ENCODE assay signal across 10 cellular contexts in genomic region chr15:49832421-49832980, GRCh38.
DNase-seq lines count a peak whose midpoint lies in the region; ATAC-seq and TF ChIP-seq lines count a peak whose summit lies in the region.
"Had no signal": no experiment of that assay in that cellular context is flagged by ENCODE, and none has a peak within 500 bp of the region (broad histone marks: within the 10 kb centered on the region; RNA-seq: fewer than 3 reads in every experiment).

No MANE protein-coding gene starts in this region.

- H3K36me3 Mint-ChIP-seq in nephron (ENCODE audit: low read depth): no peaks in the 10 kb centered on the region
- no peaks in the 10 kb centered on the region for H3K36me3 Mint-ChIP-seq in activated naive CD8-positive, alpha-beta T cell treated with anti-CD3 and anti-CD28 coated beads, Interleukin-2, amount 50 U/mL, for 24 hours (ENCODE audit: low read depth)

- H3K4ac ChIP-seq in neuronal stem cell (ENCODE audit: low read length): no peak overlapping the region

- no peak overlapping the region for H3K23ac ChIP-seq in neuronal stem cell (ENCODE audit: low read depth, low read length, poor library complexity)

- H4K91ac ChIP-seq in neuronal stem cell (ENCODE audit: low read depth, low read length, poor library complexity): no peak overlapping the region

- intact Hi-C loops in colonic mucosa (cut with DNase I): no loop called here

- peaks cover 27% of the 10 kb centered on the region for H3K4me1 Mint-ChIP-seq in nephron
- H3K4me1 Mint-ChIP-seq in activated naive CD8-positive, alpha-beta T cell treated with anti-CD3 and anti-CD28 coated beads, Interleukin-2, amount 50 U/mL, for 24 hours: no peaks in the 10 kb centered on the region

- H3K18ac ChIP-seq in neuronal stem cell (ENCODE audit: low read length): no peak overlapping the region

- no peak overlapping the region for H2BK5ac ChIP-seq in neuronal stem cell (ENCODE audit: low read length)

- peaks cover 13% of the 10 kb centered on the region for H3K9me3 Mint-ChIP-seq in nephron
- H3K9me3 Mint-ChIP-seq in activated naive CD8-positive, alpha-beta T cell treated with anti-CD3 and anti-CD28 coated beads, Interleukin-2, amount 50 U/mL, for 24 hours: peaks cover under 1% of the 10 kb centered on the region

- H2AK5ac ChIP-seq in neuronal stem cell (ENCODE audit: low read depth, low read length): no peak overlapping the region

- ATAC-seq in activated naive CD8-positive, alpha-beta T cell treated with anti-CD3 and anti-CD28 coated beads, Interleukin-2, amount 50 U/mL, for 24 hours: no peak

- H3K4me2 ChIP-seq in neuronal stem cell (ENCODE audit: insufficient read depth, low read length, poor library complexity, severe bottlenecking): no peak overlapping the region

- H3K4me3 ChIP-seq in GM12864 (ENCODE audit: low read depth, low read length): no peak overlapping the region
- H3K4me3 ChIP-seq in colonic mucosa: no peak overlapping the region
- no peak overlapping the region for H3K4me3 ChIP-seq in neuronal stem cell (ENCODE audit: low read length in 2 of 2)

- H3K9ac ChIP-seq in colonic mucosa (ENCODE audit: low read depth in 2 of 2, low read length in 2 of 2) (peak overlapping the region in 1 of 2 donors; percentile 35), neuronal stem cell (ENCODE audit: low read depth, low read length, poor library complexity) (no peak overlapping the region)

- H3K36me3 ChIP-seq in colonic mucosa: no peaks in the 10 kb centered on the region
- H3K36me3 ChIP-seq in neuronal stem cell (replicated peaks in 1 of 2; ENCODE audit: control insufficient read depth in 2 of 2, insufficient read depth in 2 of 2, low read length in 2 of 2): no peaks in the 10 kb centered on the region

- peaks cover 3% of the 10 kb centered on the region for H3K27me3 Mint-ChIP-seq in nephron (ENCODE audit: low read depth)
- H3K27me3 Mint-ChIP-seq in activated naive CD8-positive, alpha-beta T cell treated with anti-CD3 and anti-CD28 coated beads, Interleukin-2, amount 50 U/mL, for 24 hours: no peaks in the 10 kb centered on the region

- no peak overlapping the region for H2BK12ac ChIP-seq in neuronal stem cell (ENCODE audit: low read length)

- TF ChIP-seq CTCF in GM12864 (IDR thresholded peaks at IDR 0.05; ENCODE audit: low read depth, low read length, missing control alignments) (peak; percentile 43), colonic mucosa (IDR thresholded peaks at IDR 0.05) (peak; percentile 45), nephron (IDR thresholded peaks at IDR 0.05; ENCODE audit: unreplicated experiment in 3 of 3) (peak in 1 of 3 experiments; percentile 30)

- H2BK120ac ChIP-seq in neuronal stem cell (ENCODE audit: low read depth, low read length): no peak overlapping the region

- H3K9me3 ChIP-seq in colonic mucosa (no peaks in the 10 kb centered on the region), neuronal stem cell (replicated peaks in 1 of 2; ENCODE audit: control insufficient read depth in 2 of 2, insufficient read depth in 1 of 2, low read depth in 1 of 2, low read length in 2 of 2) (no peaks in the 10 kb centered on the region)

- H3K27ac Mint-ChIP-seq in nephron: peak overlapping the region in 2 of 3 experiments; percentile 0 to 90
- H3K27ac Mint-ChIP-seq in activated naive CD8-positive, alpha-beta T cell treated with anti-CD3 and anti-CD28 coated beads, Interleukin-2, amount 50 U/mL, for 24 hours: no peak overlapping the region

- no peaks in the 10 kb centered on the region for H3K4me1 ChIP-seq in colonic mucosa
- H3K4me1 ChIP-seq in neuronal stem cell (ENCODE audit: control insufficient read depth in 2 of 2, insufficient read depth in 1 of 2, low read depth in 1 of 2, low read length in 2 of 2): no peaks in the 10 kb centered on the region

- no peak for DNase-seq in GM12864 (ENCODE audit: low read depth)
- peak; percentile 6 for DNase-seq in NCI-H1694 (lab: John Stamatoyannopoulos, UW)
- DNase-seq in colonic mucosa: peak; percentile 68
- no peak for DNase-seq in ureter (ENCODE audit: low spot score)
- no peak for DNase-seq in activated gamma-delta T cell treated with Interleukin-2 at 50 U/mL for 16 hours
- DNase-seq in activated naive CD8-positive, alpha-beta T cell treated with anti-CD3 and anti-CD28 coated beads, Interleukin-2, amount 50 U/mL, for 24 hours: no peak
- DNase-seq in neuronal stem cell (ENCODE audit: low spot score): no peak
- DNase-seq: activated T-cell treated with anti-CD3 and anti-CD28 coated beads, Interleukin-2, amount 50 U/mL, for 48 hours; immature natural killer cell had no signal

- H3K27ac ChIP-seq in colonic mucosa: no peak overlapping the region
- no peak overlapping the region for H3K27ac ChIP-seq in neuronal stem cell (replicated peaks; ENCODE audit: low read length)

- H3K4me3 Mint-ChIP-seq in nephron: no peak overlapping the region
- H3K4me3 Mint-ChIP-seq in activated naive CD8-positive, alpha-beta T cell treated with anti-CD3 and anti-CD28 coated beads, Interleukin-2, amount 50 U/mL, for 24 hours: no peak overlapping the region
- H3K4me3 Mint-ChIP-seq: immature natural killer cell had no signal

- WGBS in neuronal stem cell (ENCODE audit: extremely low coverage in 2 of 2, insufficient read length in 2 of 2, insufficient replicate concordance in 1 of 2), 2 donors: no CpG with 5 or more reads among the region's 10 CpGs

- no peaks in the 10 kb centered on the region for H3K79me1 ChIP-seq in neuronal stem cell (ENCODE audit: low read depth, low read length)

- no peak overlapping the region for H3K14ac ChIP-seq in neuronal stem cell (ENCODE audit: low read length)

- no peak overlapping the region for H2BK15ac ChIP-seq in neuronal stem cell (ENCODE audit: low read length)

- no peak overlapping the region for H4K8ac ChIP-seq in neuronal stem cell (ENCODE audit: low read depth, low read length)

- H3K27me3 ChIP-seq in colonic mucosa (no peaks in the 10 kb centered on the region), neuronal stem cell (ENCODE audit: control insufficient read depth in 3 of 3, insufficient read depth in 3 of 3, low read depth in 1 of 3, low read length in 3 of 3) (no peaks in the 10 kb centered on the region)

- H2AFZ ChIP-seq in neuronal stem cell (ENCODE audit: low read length): no peak overlapping the region

Comparison
In these comparisons a context has a peak if more than half of its experiments do, and no peak if none do; other contexts are left out.
1. DNase-seq: peak in NCI-H1694 (single experiment) and colonic mucosa (single experiment); none in GM12864 (single experiment), ureter (single experiment), activated gamma-delta T cell treated with Interleukin-2 at 50 U/mL for 16 hours (single experiment), activated naive CD8-positive, alpha-beta T cell treated with anti-CD3 and anti-CD28 coated beads, Interleukin-2, amount 50 U/mL, for 24 hours (single experiment) and neuronal stem cell (single experiment).